ENCODE assay signal across 19 cellular contexts in the genomic region with DNA sequence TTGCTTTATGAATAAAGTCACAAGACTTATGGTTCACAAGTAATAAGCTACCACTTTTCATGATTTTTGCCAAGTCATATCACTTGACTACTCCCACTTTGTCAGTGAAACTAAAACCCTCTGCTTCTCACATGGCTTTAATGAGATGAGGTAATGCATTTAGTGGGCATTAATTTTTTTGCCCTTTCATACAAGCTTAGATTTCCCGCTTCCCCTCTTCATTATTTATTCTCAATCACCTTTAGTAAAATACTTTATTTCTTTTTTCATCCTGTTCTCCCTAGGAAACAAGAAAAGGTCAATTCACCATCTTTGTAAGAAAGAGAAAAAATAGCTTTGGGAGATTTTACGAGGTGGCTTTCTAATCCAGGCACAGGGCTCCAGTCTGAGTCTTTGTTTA.
A peak's percentile ranks its signal among the peaks of the same experiment; 100 is the strongest.
DNase-seq lines count a peak whose midpoint lies in the region; ATAC-seq, FAIRE-seq and TF ChIP-seq lines count a peak whose summit lies in the region.
"Had no signal": no experiment of that assay in that cellular context is flagged by ENCODE, and none has a peak within 500 bp of the region (broad histone marks: within the 10 kb centered on the region; RNA-seq: fewer than 3 reads in every experiment).

No MANE protein-coding gene starts in this region.

- BruUV-seq in K562 (replicated peaks; lab: Mats Ljungman, UMichigan): no TSS peak

- no peaks in the 10 kb centered on the region for H4K20me1 ChIP-seq in K562 (replicated peaks; ENCODE audit: control insufficient read depth, insufficient read depth, low read length)

- WGBS in K562 (ENCODE audit: insufficient coverage, low coverage, missing lambda C conversion rate): 0% methylated on average over 2 of the region's 2 CpGs
- WGBS in upper lobe of left lung, 2 donors: 89 to 90% methylated on average over 2 of the region's 2 CpGs

- H3K27me3 ChIP-seq in K562 (ENCODE audit: control insufficient read depth in 2 of 2, insufficient read depth in 2 of 2, low read length in 2 of 2) (no peaks in the 10 kb centered on the region), upper lobe of left lung (no peaks in the 10 kb centered on the region)
- H3K27me3 ChIP-seq: BE2C had no signal

- DNase-seq in Daoy (ENCODE audit: low read depth): peak; percentile 21
- no peak for DNase-seq in HEK293T (ENCODE audit: extremely low spot score)
- DNase-seq in K562 (ENCODE audit: extremely low read depth in 1 of 4, low spot score in 3 of 4): no peak
- DNase-seq in retinal pigment epithelial cell (ENCODE audit: low read depth): peak; percentile 17
- DNase-seq in T1000 (lab: John Stamatoyannopoulos, UW): no peak
- no peak for DNase-seq in upper lobe of left lung
- DNase-seq in NCI-H2081 (lab: John Stamatoyannopoulos, UW): no peak
- DNase-seq: BE2C; CD4-positive, CD25-positive, alpha-beta regulatory T cell; DMS79 treated with DMSO at 0.1 percent for 48 hours; Kasumi-1; NCI-H187; NCI-H524 treated with DMSO at 0.1 percent for 48 hours; NCI-H82 had no signal

- H2AFZ ChIP-seq in K562 (ENCODE audit: low read depth, low read length): no peak overlapping the region

- H3K4me1 ChIP-seq in K562 (replicated peaks in 1 of 2; ENCODE audit: control insufficient read depth in 2 of 2, insufficient read depth in 2 of 2, low read length in 2 of 2) (peaks cover 0 to 11% of the 10 kb centered on the region in 2 experiments; a peak in 2 of 5 replicates), upper lobe of left lung (no peaks in the 10 kb centered on the region)
- H3K4me1 ChIP-seq: BE2C, SJSA1 had no signal

- H3K9ac ChIP-seq in K562 (ENCODE audit: insufficient read depth in 1 of 2, low read depth in 2 of 2, low read length in 2 of 2): no peak overlapping the region

- H3K9me1 ChIP-seq in K562 (ENCODE audit: control insufficient read depth, insufficient read depth, low read length): no peaks in the 10 kb centered on the region

- no peak for FAIRE-seq in K562 (lab: Jason Lieb, UNC)
- FAIRE-seq: GM12891, H1, RCC 7860 had no signal

- H3K27ac ChIP-seq in K562 (ENCODE audit: extremely low read depth, low read depth, low read length): no peak overlapping the region
- no peak overlapping the region for H3K27ac ChIP-seq in upper lobe of left lung
- H3K27ac ChIP-seq: SJSA1 had no signal

- H3K4me3 ChIP-seq in K562 (no peak overlapping the region), retinal pigment epithelial cell (ENCODE audit: low read length) (no peak overlapping the region), upper lobe of left lung (no peak overlapping the region)
- H3K4me3 ChIP-seq: SJSA1 had no signal

- ATAC-seq in K562 (no peak), HG02588 (IDR thresholded peaks at IDR 0.05; ENCODE audit: unreplicated experiment) (no peak), upper lobe of left lung (ENCODE audit: low FRiP score in 2 of 2) (no peak)

- H3K9me3 ChIP-seq in K562 (replicated peaks; ENCODE audit: control insufficient read depth, insufficient read depth, low read depth, low read length): no peaks in the 10 kb centered on the region
- no peaks in the 10 kb centered on the region for H3K9me3 ChIP-seq in upper lobe of left lung
- H3K9me3 ChIP-seq: BE2C, SJSA1 had no signal

- H3K79me2 ChIP-seq in K562 (ENCODE audit: control insufficient read depth, insufficient read depth, low read length): no peaks in the 10 kb centered on the region

- intact Hi-C loops in K562 (cut with micrococcal nuclease): no loop called here

- TF ChIP-seq CTCF in K562 (IDR thresholded peaks at IDR 0.05 in 2 of 3, conservative IDR thresholded peaks at IDR 0.05 in 1 of 3; ENCODE audit: insufficient read depth in 2 of 3, low read depth in 1 of 3, low read length in 3 of 3) (no peak), retinal pigment epithelial cell (conservative IDR thresholded peaks at IDR 0.05; ENCODE audit: low read depth, low read length) (no peak), upper lobe of left lung (IDR thresholded peaks at IDR 0.05) (no peak)

- no peak overlapping the region for H3K4me2 ChIP-seq in K562 (ENCODE audit: insufficient read depth, low read length)

- CTCF ChIA-PET in HEK293T (lab: Yijun Ruan, JAX): no interaction called here
- CTCF ChIA-PET in K562 (lab: Yijun Ruan, JAX; ENCODE audit: low intra/inter-chr PET ratio): no interaction called here

- in situ Hi-C loops in K562 (cut with MboI): no loop called here

- POLR2A ChIA-PET in HEK293T (lab: Yijun Ruan, JAX) (interaction anchor here (1.0 kb wide), 1 partner anchor 109 kb away, joined by 4 read pairs; the partner anchor contains the start of gene STARD3NL), K562 (lab: Yijun Ruan, JAX) (no interaction called here)

- TF ChIP-seq EP300 in K562 (IDR thresholded peaks at IDR 0.05; ENCODE audit: low read length): no peak
- TF ChIP-seq EP300 in upper lobe of left lung (IDR thresholded peaks at IDR 0.05): no peak

- H3K36me3 ChIP-seq in K562 (ENCODE audit: control insufficient read depth, insufficient read depth, low read length) (no peaks in the 10 kb centered on the region), upper lobe of left lung (no peaks in the 10 kb centered on the region)
- H3K36me3 ChIP-seq: BE2C, SJSA1 had no signal

- TF ChIP-seq RAD21 in K562 (CRISPR knock-in tag; conservative IDR thresholded peaks at IDR 0.05 in 1 of 2, IDR thresholded peaks at IDR 0.05 in 1 of 2): no peak

- no peak for TF ChIP-seq POLR2A in K562 (conservative IDR thresholded peaks at IDR 0.05)
- no peak for TF ChIP-seq POLR2A in upper lobe of left lung (IDR thresholded peaks at IDR 0.05)

TF ChIP-seq in HEK293T, 16 proteins besides CTCF, POLR2A, EP300 and RAD21:
- TF ChIP-seq ZNF384 (IDR thresholded peaks at IDR 0.05): no peak
- no peak for TF ChIP-seq LEF1 (IDR thresholded peaks at IDR 0.05; ENCODE audit: borderline replicate concordance)
- TF ChIP-seq L3MBTL2 (conservative IDR thresholded peaks at IDR 0.05): 0 out of 2 replicates have a peak, but pooled peaks have one; percentile 6
- TF ChIP-seq SUZ12 (IDR thresholded peaks at IDR 0.05): no peak

TF ChIP-seq in K562, 482 proteins besides CTCF, POLR2A, EP300 and RAD21:
- TF ChIP-seq ZNF584 (CRISPR knock-in tag; IDR thresholded peaks at IDR 0.05; ENCODE audit: low read depth) (no peak), ZNF699 (CRISPR knock-in tag; IDR thresholded peaks at IDR 0.05; ENCODE audit: insufficient replicate concordance) (no peak), ZNF766 (CRISPR knock-in tag; conservative IDR thresholded peaks at IDR 0.05) (no peak), FOXA3 (CRISPR knock-in tag; conservative IDR thresholded peaks at IDR 0.05 in 1 of 2, IDR thresholded peaks at IDR 0.05 in 1 of 2) (no peak), MAFG (tag; conservative IDR thresholded peaks at IDR 0.05) (peak; percentile 70), MAFK (IDR thresholded peaks at IDR 0.05; ENCODE audit: low read length) (0 out of 2 replicates have a peak, but pooled peaks have one; percentile 8), SAFB (IDR thresholded peaks at IDR 0.05; ENCODE audit: borderline replicate concordance, low read depth, low read length) (no peak), ZNF224 (CRISPR knock-in tag; IDR thresholded peaks at IDR 0.05) (no peak), C11orf30 (IDR thresholded peaks at IDR 0.05; ENCODE audit: low read depth) (0 out of 2 replicates have a peak, but pooled peaks have one; percentile 19), KDM5B (IDR thresholded peaks at IDR 0.05; ENCODE audit: insufficient replicate concordance, low read depth, low read length) (no peak), NFE2 (IDR thresholded peaks at IDR 0.05; ENCODE audit: low read depth) (peak; percentile 63), CCAR2 (IDR thresholded peaks at IDR 0.05; ENCODE audit: low read depth, low read length) (no peak), ZNF316 (IDR thresholded peaks at IDR 0.05) (peak; percentile 42), E2F8 (IDR thresholded peaks at IDR 0.05; ENCODE audit: low read depth, partially characterized antibody) (no peak)

Comparison
In these comparisons a context has a peak if more than half of its experiments do, and no peak if none do; other contexts are left out.
1. DNase-seq: peak in Daoy (single experiment) and retinal pigment epithelial cell (single experiment); none in HEK293T (single experiment), K562 (0 of 4), T1000 (single experiment), upper lobe of left lung (0 of 2) and NCI-H2081 (0 of 2).